Comparison of ENCODE assay signal across 9 cellular contexts in the genomic region with DNA sequence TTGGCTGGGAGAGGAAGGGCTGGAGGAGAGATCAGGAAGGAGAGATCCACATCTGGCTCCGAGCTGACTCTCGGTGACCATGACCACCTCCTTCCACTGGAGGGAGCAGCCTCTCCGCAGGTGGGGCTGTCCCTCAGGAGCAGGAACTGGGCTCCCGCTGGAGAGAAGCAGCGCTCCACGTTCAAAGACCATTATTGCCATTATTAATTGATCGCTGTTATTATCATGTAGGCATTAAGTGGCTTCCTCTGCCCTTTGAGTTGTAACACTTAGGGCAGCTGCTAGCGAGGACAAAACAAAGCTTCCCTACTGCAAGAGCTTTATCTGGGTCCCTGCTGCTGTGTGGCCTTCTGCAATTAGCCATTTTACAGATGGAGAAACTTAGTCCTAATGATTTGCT.
DNase-seq lines count a peak whose midpoint lies in the region; ATAC-seq and TF ChIP-seq lines count a peak whose summit lies in the region.
"Had no signal": no experiment of that assay in that cellular context is flagged by ENCODE, and none has a peak within 500 bp of the region (broad histone marks: within the 10 kb centered on the region; RNA-seq: fewer than 3 reads in every experiment).

No MANE protein-coding gene starts in this region.

- no peak for ATAC-seq in stimulated activated memory B cell treated with anti-CD40 and anti-IgM and Interleukin-4, amounts not matched to agents 10 μg/mL and 1 μg/mL and 100 μg/mL, for 72 hours
- ATAC-seq in GM21367 (IDR thresholded peaks at IDR 0.05; ENCODE audit: unreplicated experiment) = no peak

- H3K79me2 ChIP-seq in Karpas-422 (ENCODE audit: low read length) = no peaks in the 10 kb centered on the region

- H3K4me3 ChIP-seq in Karpas-422 (ENCODE audit: low read length) (no peak overlapping the region), SJSA1 (no peak overlapping the region)
- H3K4me3 ChIP-seq: lung had no signal

- H4K20me1 ChIP-seq in Karpas-422 (ENCODE audit: insufficient read depth, low read depth, low read length) = no peaks in the 10 kb centered on the region

- H3K36me3 ChIP-seq in Karpas-422 (ENCODE audit: insufficient read depth, low read length) (no peaks in the 10 kb centered on the region), SJSA1 (no peaks in the 10 kb centered on the region)

- H3K27me3 Mint-ChIP-seq in stimulated activated memory B cell treated with anti-CD40 and anti-IgM and Interleukin-4, amounts not matched to agents 10 μg/mL and 1 μg/mL and 100 μg/mL, for 72 hours = peaks cover 26% of the 10 kb centered on the region

- H3K27me3 ChIP-seq in Karpas-422 (ENCODE audit: low read length) (no peaks in the 10 kb centered on the region), SJSA1 (replicated peaks) (no peaks in the 10 kb centered on the region)

- H3K9me3 ChIP-seq in Karpas-422 (ENCODE audit: low read length) (no peaks in the 10 kb centered on the region), SJSA1 (replicated peaks) (no peaks in the 10 kb centered on the region)

- H2AFZ ChIP-seq in Karpas-422 (ENCODE audit: low read length) = peak overlapping the region; percentile 48; the same call in 1 of the 2 replicates

- no peaks in the 10 kb centered on the region for H3K9me3 Mint-ChIP-seq in stimulated activated memory B cell treated with anti-CD40 and anti-IgM and Interleukin-4, amounts not matched to agents 10 μg/mL and 1 μg/mL and 100 μg/mL, for 72 hours

- H3K4me1 Mint-ChIP-seq in stimulated activated memory B cell treated with anti-CD40 and anti-IgM and Interleukin-4, amounts not matched to agents 10 μg/mL and 1 μg/mL and 100 μg/mL, for 72 hours = no peaks in the 10 kb centered on the region

- H3K9ac ChIP-seq in Karpas-422 (ENCODE audit: low read length) = peak overlapping the region; percentile 30; the same call in 1 of the 2 replicates

- no peak overlapping the region for H3K27ac Mint-ChIP-seq in stimulated activated memory B cell treated with anti-CD40 and anti-IgM and Interleukin-4, amounts not matched to agents 10 μg/mL and 1 μg/mL and 100 μg/mL, for 72 hours

- H3K4me2 ChIP-seq in Karpas-422 (ENCODE audit: low read depth, low read length, poor library complexity, severe bottlenecking) = peak overlapping the region; percentile 42

- H3K9me2 ChIP-seq in Karpas-422 (replicated peaks; ENCODE audit: insufficient read depth, low read length) = no peaks in the 10 kb centered on the region

- peak; percentile 61 for TF ChIP-seq CTCF in GM12874 (IDR thresholded peaks at IDR 0.05; ENCODE audit: insufficient read depth, low read depth, low read length)

- H3K4me1 ChIP-seq in Karpas-422 (ENCODE audit: low read length) (peaks cover 30% of the 10 kb centered on the region), SJSA1 (replicated peaks) (no peaks in the 10 kb centered on the region)

- no peaks in the 10 kb centered on the region for H3K36me3 Mint-ChIP-seq in stimulated activated memory B cell treated with anti-CD40 and anti-IgM and Interleukin-4, amounts not matched to agents 10 μg/mL and 1 μg/mL and 100 μg/mL, for 72 hours

- H3K4me3 Mint-ChIP-seq in stimulated activated memory B cell treated with anti-CD40 and anti-IgM and Interleukin-4, amounts not matched to agents 10 μg/mL and 1 μg/mL and 100 μg/mL, for 72 hours = no peak overlapping the region

- H3K27ac ChIP-seq in Karpas-422 (ENCODE audit: low read length) = no peak overlapping the region
- H3K27ac ChIP-seq in SJSA1 = no peak overlapping the region

- DNase-seq in AG08396 (ENCODE audit: low spot score) (peak; percentile 84), Karpas-422 (peak; percentile 75), SJSA1 (ENCODE audit: low read depth in 1 of 2, low spot score in 2 of 2) (peak; percentile 46 to 50), fibroblast of peridontal ligament (ENCODE audit: extremely low read depth) (peak; percentile 73), nucleus accumbens (lab: John Stamatoyannopoulos, UW) (peak in 49 of 56 donors; percentile 10 to 82 (median 45))
